ENCODE assay signal across 8 cellular contexts in the genomic region with DNA sequence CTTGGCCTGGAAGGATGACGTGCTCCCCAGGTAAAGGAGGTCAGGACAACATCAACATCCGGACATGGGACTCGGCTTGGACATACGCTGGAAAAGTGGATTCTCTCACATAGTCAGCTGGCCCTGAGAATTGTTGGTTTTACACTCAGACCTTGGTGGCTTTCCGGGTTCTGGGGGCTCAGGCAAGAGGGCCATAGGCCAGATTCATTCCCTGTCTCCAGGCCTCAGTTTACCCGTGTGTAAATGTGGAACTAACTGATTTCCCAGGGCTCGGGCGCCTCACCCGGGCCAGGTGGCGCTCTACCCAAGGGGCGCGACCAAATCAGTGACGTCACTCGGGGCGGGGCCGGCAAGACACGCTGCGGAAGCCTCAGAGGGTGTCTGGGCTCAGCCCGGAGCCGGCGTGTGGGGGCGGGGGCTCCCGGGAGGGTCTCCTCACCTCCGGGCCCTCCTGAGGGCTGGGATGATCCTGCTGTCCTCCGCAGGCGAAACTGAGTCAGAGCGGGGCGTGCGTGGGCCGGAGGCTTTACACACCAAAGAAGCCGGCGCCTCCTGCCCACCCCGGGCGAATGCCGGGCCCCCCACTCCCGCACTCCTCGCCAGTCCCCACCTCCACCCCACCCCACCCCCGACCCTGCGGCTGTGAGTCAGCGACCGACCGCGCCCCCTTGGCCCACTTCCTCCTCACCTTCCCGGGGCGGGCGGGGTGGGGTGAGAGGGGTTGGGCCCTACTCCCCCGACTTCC. TPM values are rescaled to one million over a fixed set of nuclear protein-coding genes. Genes with fewer than 3 reads are reported as not detected.
DNase-seq lines count a peak whose midpoint lies in the region; ATAC-seq and TF ChIP-seq lines count a peak whose summit lies in the region.

No MANE protein-coding gene starts in this region.

- H3K4me3 Mint-ChIP-seq in activated naive CD8-positive, alpha-beta T cell = peak overlapping the region; percentile 91

- H3K27ac ChIP-seq in parathyroid adenoma (peak overlapping the region; percentile 81), tibial nerve (peak overlapping the region; percentile 59 to 92 (median 91))

- peaks cover 45% of the 10 kb centered on the region for H3K4me1 Mint-ChIP-seq in activated naive CD8-positive, alpha-beta T cell (ENCODE audit: low read depth)

- peak overlapping the region; percentile 70 for H2AFZ ChIP-seq in parathyroid adenoma

- peak in 1 of 2 donors; percentile 73 for TF ChIP-seq POLR2A in tibial nerve (IDR thresholded peaks at IDR 0.05)

- H3K9me3 ChIP-seq in parathyroid adenoma (ENCODE audit: control insufficient read depth, low read length) (no peaks in the 10 kb centered on the region), tibial nerve (no peaks in the 10 kb centered on the region)

- 1% methylated on average over 16 to 36 of the region's 47 CpGs for WGBS in tibial nerve, 2 donors

- DNase-seq in GM12865 (ENCODE audit: low read depth) (peak; percentile 96), NCI-H1092 (lab: John Stamatoyannopoulos, UW) (peak; percentile 63), SKM-1 (lab: John Stamatoyannopoulos, UW; ENCODE audit: unreplicated experiment) (peak; percentile 56), Right ventricle myocardium superior (peak; percentile 96), tibial nerve (ENCODE audit: low spot score in 2 of 2) (peak; percentile 88 to 92)

- no peak overlapping the region for H3K9ac ChIP-seq in parathyroid adenoma

- peak; percentile 27 to 66 for TF ChIP-seq EP300 in tibial nerve (IDR thresholded peaks at IDR 0.05)

- H3K4me2 ChIP-seq in parathyroid adenoma (ENCODE audit: low read length) = peak overlapping the region; percentile 84

- no peaks in the 10 kb centered on the region for H3K9me3 Mint-ChIP-seq in activated naive CD8-positive, alpha-beta T cell (ENCODE audit: low read depth)

- peaks cover 3% of the 10 kb centered on the region for H3K36me3 Mint-ChIP-seq in activated naive CD8-positive, alpha-beta T cell

- H3K27me3 ChIP-seq in parathyroid adenoma (ENCODE audit: control insufficient read depth, insufficient read depth, low read length) (no peaks in the 10 kb centered on the region), tibial nerve (peaks cover 0 to 2% of the 10 kb centered on the region in 2 donors)

- peak overlapping the region; percentile 86 for H3K27ac Mint-ChIP-seq in activated naive CD8-positive, alpha-beta T cell

- H3K4me3 ChIP-seq in GM12865 (ENCODE audit: low read depth, low read length) = peak overlapping the region; percentile 95
- peak overlapping the region; percentile 92 for H3K4me3 ChIP-seq in parathyroid adenoma (ENCODE audit: low read depth, low read length)
- H3K4me3 ChIP-seq in tibial nerve = peak overlapping the region; percentile 68 to 82 (median 81)

- TF ChIP-seq CTCF in GM12865 (IDR thresholded peaks at IDR 0.05; ENCODE audit: insufficient read depth, low read depth, low read length, missing control alignments) (peak; percentile 51), parathyroid adenoma (IDR thresholded peaks at IDR 0.05) (peak; percentile 76), tibial nerve (IDR thresholded peaks at IDR 0.05) (peak; percentile 28 to 61 (median 42))

- intact Hi-C loops in Right ventricle myocardium superior (cut with DNase I) = no loop called here

- H3K27me3 Mint-ChIP-seq in activated naive CD8-positive, alpha-beta T cell = no peaks in the 10 kb centered on the region

- ATAC-seq in HG02623 (IDR thresholded peaks at IDR 0.05; ENCODE audit: unreplicated experiment) (peak; percentile 50), Right ventricle myocardium superior (ENCODE audit: poor library complexity) (peak; percentile 89)

- peaks cover 4% of the 10 kb centered on the region for H3K4me1 ChIP-seq in parathyroid adenoma
- peaks cover 0 to 38% (median 14%) of the 10 kb centered on the region in 4 donors for H3K4me1 ChIP-seq in tibial nerve

- H3K79me2 ChIP-seq in parathyroid adenoma = peaks cover 9% of the 10 kb centered on the region

- H3K36me3 ChIP-seq in parathyroid adenoma (ENCODE audit: control insufficient read depth, insufficient read depth, low read length) = no peaks in the 10 kb centered on the region
- H3K36me3 ChIP-seq in tibial nerve = no peaks in the 10 kb centered on the region

RNA-seq across cellular contexts. Expression of a gene that starts 0.9 kb away (rescaled TPM):
- total RNA-seq in Right ventricle myocardium superior = 42.9 TPM
- 10 to 100 TPM; 39.1 to 74.4 (median 59.2) TPM for total RNA-seq in tibial nerve

RNA-seq across cellular contexts. Expression of a gene that starts 8.2 kb away (rescaled TPM):
- total RNA-seq in Right ventricle myocardium superior = 0.75 TPM
- total RNA-seq in tibial nerve = 1 to 10 TPM in 1 of 4 donors, under 1 TPM in 2, not detected in 1; 0.39 to 5.0 (median 0.60) TPM

RNA-seq across cellular contexts. Expression of a gene that starts 9.6 kb away (rescaled TPM):
- total RNA-seq in Right ventricle myocardium superior (29.9 TPM), tibial nerve (1 to 10 TPM; 1.5 to 5.9 (median 3.5) TPM)

RNA-seq across cellular contexts. Expression of a gene that starts 38.6 kb away (rescaled TPM):
- 0.51 TPM for total RNA-seq in Right ventricle myocardium superior
- total RNA-seq in tibial nerve = 1 to 10 TPM in 2 of 4 donors, under 1 TPM in 2; 0.60 to 4.9 (median 1.8) TPM

Comparison
In these comparisons a context has a peak if more than half of its experiments do, and no peak if none do; other contexts are left out.
1. Peak in every context shown above with its lines: DNase-seq, ATAC-seq, H3K4me3 ChIP-seq and H3K27ac ChIP-seq.